In genomic region chr9:91586282-91586681, GRCh38 we compare ENCODE assay signal across 30 cellular contexts.
"Had no signal": no experiment of that assay in that cellular context is flagged by ENCODE, and none has a peak within 500 bp of the region (broad histone marks: within the 10 kb centered on the region; RNA-seq: fewer than 3 reads in every experiment).

No MANE protein-coding gene starts in this region.

- H3K4me1 Mint-ChIP-seq: activated B cell treated with CpG ODN at 0.5 μM for 24 hours; activated CD4-positive, alpha-beta T cell treated with anti-CD3 and anti-CD28 coated beads, Interleukin-2, amount 10 ng/mL, durations not matched to agents 7 days and 5 days; activated naive CD8-positive, alpha-beta T cell treated with anti-CD3 and anti-CD28 coated beads, Interleukin-2, amount 50 U/mL, for 24 hours; T-cell had no signal

- H3K36me3 ChIP-seq: ascending aorta, MG63, Peyer's patch had no signal

- H3K27me3 ChIP-seq: ascending aorta, body of pancreas, MG63, Peyer's patch had no signal

- H3K27ac ChIP-seq: ascending aorta, body of pancreas, Peyer's patch had no signal

- H3K27me3 Mint-ChIP-seq: central memory CD8-positive, alpha-beta T cell had no signal

- H3K4me1 ChIP-seq: ascending aorta, body of pancreas, Peyer's patch had no signal

- H3K36me3 Mint-ChIP-seq: activated CD4-positive, alpha-beta memory T cell treated with anti-CD3 and anti-CD28 coated beads for 36 hours; activated naive CD4-positive, alpha-beta T cell treated with anti-CD3 and anti-CD28 coated beads, Interleukin-2, amount 50 U/mL, for 72 hours; T-cell had no signal

- H3K4me3 Mint-ChIP-seq: activated B cell treated with CpG ODN at 0.5 μM for 24 hours; activated CD4-positive, alpha-beta memory T cell treated with anti-CD3 and anti-CD28 coated beads for 36 hours; activated CD4-positive, alpha-beta T cell treated with anti-CD3 and anti-CD28 coated beads, Interleukin-2, amount 10 ng/mL, durations not matched to agents 7 days and 5 days; activated naive CD8-positive, alpha-beta T cell treated with anti-CD3 and anti-CD28 coated beads, Interleukin-2, amount 50 U/mL, for 24 hours; activated T-cell treated with anti-CD3 and anti-CD28 coated beads, Interleukin-2, amount 50 U/mL, for 4 hours; central memory CD8-positive, alpha-beta T cell; T-cell had no signal

- H3K27ac Mint-ChIP-seq: activated B cell treated with CpG ODN at 0.5 μM for 24 hours; activated CD4-positive, alpha-beta memory T cell treated with anti-CD3 and anti-CD28 coated beads for 36 hours; activated CD4-positive, alpha-beta T cell treated with anti-CD3 and anti-CD28 coated beads, Interleukin-2, amount 10 ng/mL, durations not matched to agents 7 days and 5 days; activated naive CD4-positive, alpha-beta T cell treated with anti-CD3 and anti-CD28 coated beads, Interleukin-2, amount 50 U/mL, for 72 hours; activated naive CD8-positive, alpha-beta T cell treated with anti-CD3 and anti-CD28 coated beads, Interleukin-2, amount 50 U/mL, for 24 hours; T-cell had no signal

- DNase-seq: activated B cell treated with CpG ODN at 0.5 μM for 24 hours; activated CD4-positive, alpha-beta memory T cell treated with anti-CD3 and anti-CD28 coated beads for 36 hours; activated CD4-positive, alpha-beta T cell treated with anti-CD3 and anti-CD28 coated beads for 1 hour; activated CD4-positive, alpha-beta T cell treated with anti-CD3 and anti-CD28 coated beads, Interleukin-2, amount 10 ng/mL, durations not matched to agents 7 days and 5 days; activated CD8-positive, alpha-beta memory T cell treated with anti-CD3 and anti-CD28 coated beads for 24 hours; activated effector memory CD4-positive, alpha-beta T cell treated with anti-CD3 and anti-CD28 coated beads, Interleukin-2, amount 50 U/mL, for 16 hours; activated naive CD4-positive, alpha-beta T cell treated with Interleukin-2 at 50 U/mL for 16 hours; activated naive CD8-positive, alpha-beta T cell treated with anti-CD3 and anti-CD28 coated beads, Interleukin-2, amount 50 U/mL, for 24 hours; activated T-cell treated with anti-CD3 and anti-CD28 coated beads, Interleukin-2, amount 50 U/mL, for 4 hours; amniotic stem cell; body of pancreas; KG1; MG63; NCI-H1105; NCI-H1436; NCI-H1694 treated with DMSO at 0.1 percent for 48 hours; NCI-H2029 treated with DMSO at 0.1 percent for 48 hours; NCI-H345; NCI-H510A; NCI-H526 treated with DMSO at 0.1 percent for 48 hours; Peyer's patch; SHP77; T-cell; T-helper 2 cell; T1000 had no signal

- FAIRE-seq: bronchial epithelial cell, TTC549 had no signal

- H3K9me3 ChIP-seq: ascending aorta, body of pancreas, MG63, Peyer's patch had no signal

- H3K4me3 ChIP-seq: ascending aorta, body of pancreas, MG63, Peyer's patch had no signal

- ATAC-seq: activated naive CD4-positive, alpha-beta T cell treated with anti-CD3 and anti-CD28 coated beads, Interleukin-2, amount 50 U/mL, for 72 hours; activated naive CD8-positive, alpha-beta T cell treated with anti-CD3 and anti-CD28 coated beads, Interleukin-2, amount 50 U/mL, for 24 hours; activated T-cell treated with anti-CD3 and anti-CD28 coated beads, Interleukin-2, amount 50 U/mL, for 4 hours; body of pancreas; T-cell had no signal

- H3K9me3 Mint-ChIP-seq: activated B cell treated with CpG ODN at 0.5 μM for 24 hours; activated CD4-positive, alpha-beta memory T cell treated with anti-CD3 and anti-CD28 coated beads for 36 hours; activated CD4-positive, alpha-beta T cell treated with anti-CD3 and anti-CD28 coated beads, Interleukin-2, amount 10 ng/mL, durations not matched to agents 7 days and 5 days; activated naive CD8-positive, alpha-beta T cell treated with anti-CD3 and anti-CD28 coated beads, Interleukin-2, amount 50 U/mL, for 24 hours; activated T-cell treated with anti-CD3 and anti-CD28 coated beads, Interleukin-2, amount 50 U/mL, for 4 hours; central memory CD8-positive, alpha-beta T cell; T-cell had no signal
